1 cellular context compared by ENCODE assay signal in the genomic region with DNA sequence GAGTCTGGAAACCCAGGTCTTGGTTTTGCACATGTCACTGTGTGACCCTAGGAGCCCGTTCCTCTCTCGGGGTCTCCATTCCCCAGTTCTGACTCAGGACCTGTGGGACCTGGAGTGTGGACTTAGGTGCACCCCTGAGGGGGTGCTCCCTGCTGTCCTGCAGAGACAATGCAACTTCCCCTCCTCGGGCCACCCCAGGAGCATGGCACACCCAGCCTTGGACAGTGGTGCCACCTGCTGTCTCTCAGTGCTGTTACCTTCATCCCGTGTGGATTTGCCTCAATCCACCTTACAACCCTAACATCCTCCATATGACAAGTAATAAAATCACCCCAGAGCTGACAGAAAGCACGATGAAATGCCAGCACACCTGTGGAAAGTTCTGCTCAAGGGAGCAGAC.
TF ChIP-seq lines count a peak whose summit lies in the region.

No MANE protein-coding gene starts in this region.

TF ChIP-seq in GM23338, 12 proteins besides CTCF, POLR2A, EP300 and RAD21 (continued from another document):
- TF ChIP-seq, protein P1, sequence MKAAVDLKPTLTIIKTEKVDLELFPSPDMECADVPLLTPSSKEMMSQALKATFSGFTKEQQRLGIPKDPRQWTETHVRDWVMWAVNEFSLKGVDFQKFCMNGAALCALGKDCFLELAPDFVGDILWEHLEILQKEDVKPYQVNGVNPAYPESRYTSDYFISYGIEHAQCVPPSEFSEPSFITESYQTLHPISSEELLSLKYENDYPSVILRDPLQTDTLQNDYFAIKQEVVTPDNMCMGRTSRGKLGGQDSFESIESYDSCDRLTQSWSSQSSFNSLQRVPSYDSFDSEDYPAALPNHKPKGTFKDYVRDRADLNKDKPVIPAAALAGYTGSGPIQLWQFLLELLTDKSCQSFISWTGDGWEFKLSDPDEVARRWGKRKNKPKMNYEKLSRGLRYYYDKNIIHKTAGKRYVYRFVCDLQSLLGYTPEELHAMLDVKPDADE (IDR thresholded peaks at IDR 0.05) = no peak
- TF ChIP-seq CREB1 (CRISPR knock-in tag; IDR thresholded peaks at IDR 0.05; ENCODE audit: low read depth) (no peak), EZH2 (IDR thresholded peaks at IDR 0.05; ENCODE audit: low read depth, unreplicated experiment) (no peak), JUNB (IDR thresholded peaks at IDR 0.05; ENCODE audit: unreplicated experiment) (no peak)
